In the genomic region with DNA sequence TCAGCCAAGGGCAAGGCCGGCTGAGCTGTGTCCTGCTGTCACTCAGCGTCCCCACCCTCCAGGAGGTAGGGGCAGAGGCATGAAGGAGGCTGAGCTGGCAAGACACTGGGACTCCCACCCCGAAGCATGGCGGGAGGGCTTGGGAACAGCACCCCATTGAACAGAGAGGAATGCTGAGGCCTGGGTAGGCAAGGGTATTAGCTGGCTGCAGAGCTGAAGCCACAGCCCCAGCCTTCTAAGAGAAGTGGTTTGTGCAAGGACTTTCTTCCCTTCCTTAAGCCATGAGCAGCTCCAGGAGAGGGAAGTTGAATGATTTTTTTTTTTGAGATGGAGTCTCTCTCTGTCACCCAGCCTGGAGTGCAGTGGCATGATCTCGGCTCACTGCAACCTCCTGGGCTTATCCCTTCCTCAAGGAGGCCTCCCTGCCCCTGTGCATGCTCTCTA, we compare ENCODE assay signal across 1 cellular context.
TF ChIP-seq lines count a peak whose summit lies in the region.

No MANE protein-coding gene starts in this region.

TF ChIP-seq in IMR-90, 13 proteins besides CTCF, POLR2A, EP300 and RAD21:
- TF ChIP-seq USF2 (IDR thresholded peaks at IDR 0.05; ENCODE audit: low read depth, low read length) = no peak
- no peak for TF ChIP-seq FOS (IDR thresholded peaks at IDR 0.05; ENCODE audit: low read depth, low read length)
- no peak for TF ChIP-seq RCOR1 (IDR thresholded peaks at IDR 0.05; ENCODE audit: insufficient replicate concordance, low read length)
- no peak for TF ChIP-seq CHD1 (IDR thresholded peaks at IDR 0.05; ENCODE audit: low read depth, low read length)
- TF ChIP-seq, protein P1, sequence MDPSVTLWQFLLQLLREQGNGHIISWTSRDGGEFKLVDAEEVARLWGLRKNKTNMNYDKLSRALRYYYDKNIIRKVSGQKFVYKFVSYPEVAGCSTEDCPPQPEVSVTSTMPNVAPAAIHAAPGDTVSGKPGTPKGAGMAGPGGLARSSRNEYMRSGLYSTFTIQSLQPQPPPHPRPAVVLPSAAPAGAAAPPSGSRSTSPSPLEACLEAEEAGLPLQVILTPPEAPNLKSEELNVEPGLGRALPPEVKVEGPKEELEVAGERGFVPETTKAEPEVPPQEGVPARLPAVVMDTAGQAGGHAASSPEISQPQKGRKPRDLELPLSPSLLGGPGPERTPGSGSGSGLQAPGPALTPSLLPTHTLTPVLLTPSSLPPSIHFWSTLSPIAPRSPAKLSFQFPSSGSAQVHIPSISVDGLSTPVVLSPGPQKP (IDR thresholded peaks at IDR 0.05; ENCODE audit: borderline replicate concordance, low read depth, low read length) = no peak
- no peak for TF ChIP-seq RFX5 (IDR thresholded peaks at IDR 0.05; ENCODE audit: low read depth, low read length)
- no peak for TF ChIP-seq MAFK (IDR thresholded peaks at IDR 0.05; ENCODE audit: low read depth, low read length)
- no peak for TF ChIP-seq SMC3 (IDR thresholded peaks at IDR 0.05; ENCODE audit: low read depth, low read length)
- TF ChIP-seq MAZ (IDR thresholded peaks at IDR 0.05; ENCODE audit: borderline replicate concordance, low read depth, low read length) = no peak
